Comparison of ENCODE assay signal across 8 cellular contexts in genomic region chr7:94509264-94509878, GRCh38. TPM values are rescaled to one million over a fixed set of nuclear protein-coding genes. Genes with fewer than 3 reads are reported as not detected.
DNase-seq lines count a peak whose midpoint lies in the region; ATAC-seq and TF ChIP-seq lines count a peak whose summit lies in the region.

Gene CASD1, plus strand, starts transcription at chr7:94509809. Its CDS starts 276 bp downstream, at chr7:94510085.

- POLR2A ChIA-PET in CD4-positive, alpha-beta T cell (lab: Charles Lee), result interaction anchor here (1.0 kb wide), 1 partner anchor 148 kb away, joined by 4 read pairs; no protein-coding TSS in a partner anchor

- peak in 1 of 2 donors; percentile 13 for TF ChIP-seq POLR2A in gastroesophageal sphincter (IDR thresholded peaks at IDR 0.05)

- H3K27ac ChIP-seq in CD4-positive, alpha-beta T cell (ENCODE audit: low read depth, low read length), result peak within 1 kb of the TSS; percentile 73
- H3K27ac ChIP-seq in gastroesophageal sphincter (peak within 1 kb of the TSS; percentile 60 to 93 (median 90)), temporal lobe (ENCODE audit: low read depth, low read length) (peak within 1 kb of the TSS; percentile 82)

- no peak within 1 kb of the TSS for H3K27ac Mint-ChIP-seq in CD4-positive, alpha-beta T cell

- TF ChIP-seq CTCF in CD4-positive, alpha-beta T cell (IDR thresholded peaks at IDR 0.05), result no peak
- TF ChIP-seq CTCF in gastroesophageal sphincter (IDR thresholded peaks at IDR 0.05), result no peak

- intact Hi-C loops in CD4-positive, alpha-beta T cell (cut with DNase I, micrococcal nuclease), result loop anchor here in 1 of 2 experiments (5.0 kb wide), 2 partner anchors 148 to 502 kb away; partner anchors contain the start of gene SGCE

- H3K9me3 ChIP-seq in CD4-positive, alpha-beta T cell (ENCODE audit: control insufficient read depth, low read length), result no peaks in the 10 kb centered on the region
- H3K9me3 ChIP-seq in gastroesophageal sphincter, result no peaks in the 10 kb centered on the region

- H3K36me3 ChIP-seq in gastroesophageal sphincter, result no peaks in the 10 kb centered on the region

- WGBS in gastroesophageal sphincter (ENCODE audit: low coverage in 1 of 2), 2 donors, result 0 to 20% methylated on average over 2 to 5 of the region's 38 CpGs

- no peaks in the 10 kb centered on the region for H3K27me3 Mint-ChIP-seq in CD4-positive, alpha-beta T cell

- peak within 1 kb of the TSS; percentile 84 to 95 for H3K4me3 ChIP-seq in gastroesophageal sphincter

- no peaks in the 10 kb centered on the region for H3K9me3 Mint-ChIP-seq in CD4-positive, alpha-beta T cell

- H3K4me1 Mint-ChIP-seq in CD4-positive, alpha-beta T cell (ENCODE audit: low read depth), result peaks cover 44% of the 10 kb centered on the region

- CTCF ChIA-PET in CD4-positive, alpha-beta T cell (lab: Charles Lee), result no interaction called here

- H3K4me3 Mint-ChIP-seq in CD4-positive, alpha-beta T cell, result peak within 1 kb of the TSS; percentile 92

- peaks cover 5% of the 10 kb centered on the region for H3K36me3 Mint-ChIP-seq in CD4-positive, alpha-beta T cell (ENCODE audit: low read depth)

- peak; percentile 63 for ATAC-seq in CD4-positive, alpha-beta T cell (ENCODE audit: poor library complexity)
- ATAC-seq in GM19328 (IDR thresholded peaks at IDR 0.05; ENCODE audit: unreplicated experiment) (peak; percentile 67), HG03460 (IDR thresholded peaks at IDR 0.05; ENCODE audit: unreplicated experiment) (peak; percentile 53), gastroesophageal sphincter (peak; percentile 80)

- DNase-seq in CD4-positive, alpha-beta T cell, result peak; percentile 36 to 72 (median 58)
- DNase-seq in RKO (ENCODE audit: low spot score), result peak; percentile 65
- peak; percentile 63 for DNase-seq in activated effector memory CD4-positive, alpha-beta T cell treated with Interleukin-2 at 50 U/mL for 16 hours
- peak; percentile 48 for DNase-seq in occipital lobe (lab: John Stamatoyannopoulos, UW)

- H3K4me1 ChIP-seq in gastroesophageal sphincter, result peaks cover 0 to 45% (median 3%) of the 10 kb centered on the region in 3 donors

- H3K27me3 ChIP-seq in CD4-positive, alpha-beta T cell (ENCODE audit: control insufficient read depth, insufficient read depth, low read length), result no peaks in the 10 kb centered on the region
- no peaks in the 10 kb centered on the region for H3K27me3 ChIP-seq in gastroesophageal sphincter

- TF ChIP-seq EP300 in gastroesophageal sphincter (IDR thresholded peaks at IDR 0.05), result no peak

RNA-seq across cellular contexts. Expression of gene CASD1, which starts in this region (rescaled TPM):
- total RNA-seq in CD4-positive, alpha-beta T cell, result 10 to 100 TPM; 16.5 to 21.9 TPM
- total RNA-seq in gastroesophageal sphincter, result 10 to 100 TPM; 18.3 to 31.3 (median 23.7) TPM
- total RNA-seq in occipital lobe, result 93.4 TPM
- total RNA-seq in temporal lobe, result 90.2 TPM

Comparison
In these comparisons a context has a peak if more than half of its experiments do, and no peak if none do; other contexts are left out.
1. Peak in every context shown above with its lines: DNase-seq, ATAC-seq, H3K4me3 ChIP-seq and H3K27ac ChIP-seq.